8 cellular contexts compared by ENCODE assay signal in the genomic region with DNA sequence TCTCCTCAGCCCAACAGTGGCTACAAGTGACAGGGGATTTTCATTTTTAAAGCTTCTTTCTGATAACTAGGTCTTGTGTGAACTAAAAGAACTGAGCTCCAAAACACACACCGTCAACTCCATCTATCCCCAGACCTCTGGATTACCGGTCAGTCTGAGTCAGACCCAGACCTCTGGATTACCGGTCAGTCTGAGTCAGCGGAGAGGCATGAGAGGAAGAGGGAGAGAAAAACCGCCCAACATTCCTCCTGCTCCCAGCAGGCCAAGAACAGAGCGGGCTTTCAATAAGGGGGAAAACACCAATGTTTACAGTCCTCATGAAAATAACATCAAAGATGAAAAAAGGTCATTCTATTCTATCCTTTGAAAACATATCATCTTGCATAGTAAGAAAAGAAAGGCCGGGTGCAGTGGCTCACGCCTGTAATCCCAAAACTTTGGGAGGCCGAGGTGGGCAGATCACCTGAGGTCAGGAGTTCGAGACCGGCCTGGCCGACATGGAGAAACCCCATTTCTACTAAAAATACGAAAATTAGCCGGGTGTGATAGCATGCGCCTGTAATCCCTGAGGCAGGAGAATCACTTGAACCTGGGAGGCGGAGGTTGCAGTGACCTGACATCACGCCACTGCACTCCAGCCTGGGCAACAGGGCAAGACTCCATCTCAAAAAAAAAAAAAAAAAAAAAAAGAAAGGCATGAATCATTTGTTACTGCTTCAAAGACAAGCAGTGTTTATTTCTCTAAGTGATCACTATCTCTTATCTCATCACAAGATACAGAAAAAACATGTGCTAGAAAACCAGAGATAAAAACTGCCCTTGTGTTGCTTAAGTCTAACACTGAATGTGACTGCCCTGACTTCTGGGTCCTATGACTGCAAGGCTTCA. TPM values are rescaled to one million over a fixed set of nuclear protein-coding genes. Genes with fewer than 3 reads are reported as not detected.
DNase-seq lines count a peak whose midpoint lies in the region; ATAC-seq and TF ChIP-seq lines count a peak whose summit lies in the region.

No MANE protein-coding gene starts in this region.

- peak; percentile 20 for ATAC-seq in body of pancreas
- no peak for ATAC-seq in activated naive CD4-positive, alpha-beta T cell treated with anti-CD3 and anti-CD28 coated beads, Interleukin-2, amount 50 U/mL, for 72 hours

- H3K27me3 ChIP-seq in body of pancreas (no peaks in the 10 kb centered on the region), tibial nerve (no peaks in the 10 kb centered on the region)

- peaks cover 62% of the 10 kb centered on the region for H3K4me1 ChIP-seq in body of pancreas
- H3K4me1 ChIP-seq in tibial nerve: peaks cover 0 to 87% (median 61%) of the 10 kb centered on the region in 4 donors

- TF ChIP-seq POLR2A in body of pancreas (IDR thresholded peaks at IDR 0.05): peak in 2 of 3 donors; percentile 35 to 46
- peak in 1 of 2 donors; percentile 11 for TF ChIP-seq POLR2A in tibial nerve (IDR thresholded peaks at IDR 0.05)

- peak in 1 of 2 donors; percentile 82 for TF ChIP-seq EP300 in tibial nerve (IDR thresholded peaks at IDR 0.05)

- H3K27ac ChIP-seq in body of pancreas: peak overlapping the region; percentile 22 to 85 (median 64)
- peak overlapping the region; percentile 28 to 95 (median 90) for H3K27ac ChIP-seq in tibial nerve

- POLR2A ChIA-PET in AG04449 (lab: Yijun Ruan, JAX): interaction anchor here (0.5 to 1.4 kb wide), 3 partner anchors 12 to 204 kb away, joined by 3 to 5 read pairs (median 3); no protein-coding TSS in a partner anchor

- peak overlapping the region; percentile 21 for H3K4me3 ChIP-seq in AG04449 (ENCODE audit: low read depth, low read length)
- H3K4me3 ChIP-seq in body of pancreas: no peak overlapping the region
- peak overlapping the region in 1 of 4 donors; percentile 7 for H3K4me3 ChIP-seq in tibial nerve

- H3K36me3 Mint-ChIP-seq in activated naive CD4-positive, alpha-beta T cell treated with anti-CD3 and anti-CD28 coated beads, Interleukin-2, amount 50 U/mL, for 72 hours: peaks cover 9 to 22% of the 10 kb centered on the region in 2 donors

- no peaks in the 10 kb centered on the region for H3K9me3 Mint-ChIP-seq in activated naive CD4-positive, alpha-beta T cell treated with anti-CD3 and anti-CD28 coated beads, Interleukin-2, amount 50 U/mL, for 72 hours

- 62 to 70% methylated on average over 17 of the region's 17 CpGs for WGBS in body of pancreas, 2 donors
- 28 to 33% methylated on average over 17 of the region's 17 CpGs for WGBS in tibial nerve, 2 donors

- H3K9me3 ChIP-seq in body of pancreas (no peaks in the 10 kb centered on the region), tibial nerve (no peaks in the 10 kb centered on the region)

- DNase-seq in AG04449 (ENCODE audit: low read depth, low spot score): peak; percentile 61
- peak; percentile 49 for DNase-seq in HuH-7 (ENCODE audit: low spot score)
- peak; percentile 36 to 71 (median 55) for DNase-seq in body of pancreas
- DNase-seq in kidney glomerular epithelial cell (lab: John Stamatoyannopoulos, UW): peak; percentile 98
- peak in 1 of 2 donors; percentile 65 for DNase-seq in tibial nerve (ENCODE audit: low spot score in 2 of 2)
- DNase-seq in NCI-H748 treated with DMSO at 0.1 percent for 48 hours (lab: John Stamatoyannopoulos, UW): no peak
- no peak for DNase-seq in activated CD4-positive, alpha-beta T cell treated with anti-CD3 and anti-CD28 coated beads, Interleukin-2, amount 50 U/mL, for 48 hours
- no peak for DNase-seq in activated naive CD4-positive, alpha-beta T cell treated with anti-CD3 and anti-CD28 coated beads, Interleukin-2, amount 50 U/mL, for 72 hours (ENCODE audit: low spot score in 2 of 2)

- TF ChIP-seq CTCF in AG04449 (IDR thresholded peaks at IDR 0.05; ENCODE audit: insufficient read depth, low read length, missing control alignments) (no peak), body of pancreas (IDR thresholded peaks at IDR 0.05) (no peak), tibial nerve (IDR thresholded peaks at IDR 0.05) (no peak)

- intact Hi-C loops in body of pancreas (cut with DNase I): no loop called here

- no peaks in the 10 kb centered on the region for H3K36me3 ChIP-seq in body of pancreas (replicated peaks in 1 of 2; ENCODE audit: insufficient read depth in 1 of 2, low read depth in 2 of 2)
- peaks cover 0 to 7% (median 3%) of the 10 kb centered on the region in 3 donors for H3K36me3 ChIP-seq in tibial nerve

- CTCF ChIA-PET in AG04449 (lab: Yijun Ruan, JAX): interaction anchor here (1.0 kb wide), 1 partner anchor 68 kb away, joined by 3 read pairs; the partner anchor contains the start of gene UBE2G2

- H3K27ac Mint-ChIP-seq in activated naive CD4-positive, alpha-beta T cell treated with anti-CD3 and anti-CD28 coated beads, Interleukin-2, amount 50 U/mL, for 72 hours: peak overlapping the region in 1 of 2 donors; percentile 66

RNA-seq across cellular contexts. Expression of gene PTTG1IP, which starts 3.4 kb away (rescaled TPM):
- total RNA-seq in body of pancreas: 100 to 1,000 TPM in 1 of 2 donors, 10 to 100 TPM in 1; 71.5 to 106 TPM
- 100 to 1,000 TPM; 175 to 328 (median 234) TPM for total RNA-seq in tibial nerve
- 10 to 100 TPM; 61.7 to 99.8 TPM for total RNA-seq in activated naive CD4-positive, alpha-beta T cell treated with anti-CD3 and anti-CD28 coated beads, Interleukin-2, amount 50 U/mL, for 72 hours

RNA-seq across cellular contexts. Expression of gene ITGB2, which starts 50.6 kb away (rescaled TPM):
- total RNA-seq in body of pancreas: 10 to 100 TPM; 17.8 to 23.3 TPM
- total RNA-seq in tibial nerve: 10 to 100 TPM; 32.7 to 87.3 (median 56.2) TPM
- total RNA-seq in activated naive CD4-positive, alpha-beta T cell treated with anti-CD3 and anti-CD28 coated beads, Interleukin-2, amount 50 U/mL, for 72 hours: 100 to 1,000 TPM; 151 to 272 TPM

RNA-seq across cellular contexts. Expression of gene SUMO3, which starts 52.2 kb away (rescaled TPM):
- total RNA-seq in body of pancreas (10 to 100 TPM; 20.4 to 33.2 TPM), tibial nerve (10 to 100 TPM; 59.9 to 70.8 (median 62.1) TPM)
- total RNA-seq in activated naive CD4-positive, alpha-beta T cell treated with anti-CD3 and anti-CD28 coated beads, Interleukin-2, amount 50 U/mL, for 72 hours: 10 to 100 TPM; 72.8 to 81.2 TPM

Comparison
In these comparisons a context has a peak if more than half of its experiments do, and no peak if none do; other contexts are left out.
1. DNase-seq: peak in AG04449 (single experiment), HuH-7 (single experiment), body of pancreas (4 of 4) and kidney glomerular epithelial cell (single experiment); none in NCI-H748 treated with DMSO at 0.1 percent for 48 hours (single experiment), activated CD4-positive, alpha-beta T cell treated with anti-CD3 and anti-CD28 coated beads, Interleukin-2, amount 50 U/mL, for 48 hours (0 of 2) and activated naive CD4-positive, alpha-beta T cell treated with anti-CD3 and anti-CD28 coated beads, Interleukin-2, amount 50 U/mL, for 72 hours (0 of 2).